ENCODE assay signal across 25 cellular contexts in genomic region chr3:11733914-11734313, GRCh38.
"Had no signal": no experiment of that assay in that cellular context is flagged by ENCODE, and none has a peak within 500 bp of the region (broad histone marks: within the 10 kb centered on the region; RNA-seq: fewer than 3 reads in every experiment).

No MANE protein-coding gene starts in this region.

- H3K36me3 ChIP-seq: breast epithelium, MG63, Peyer's patch had no signal

- H3K4me1 ChIP-seq: breast epithelium, Peyer's patch had no signal

- DNase-seq: activated CD4-positive, alpha-beta T cell treated with anti-CD3 and anti-CD28 coated beads for 1 hour; activated CD4-positive, alpha-beta T cell treated with anti-CD3 and anti-CD28 coated beads, Interleukin-2, amount 10 ng/mL, durations not matched to agents 24 days and 14 days; activated CD4-positive, alpha-beta T cell treated with anti-CD3 and anti-CD28 coated beads, Interleukin-2, amount 50 U/mL, for 48 hours; activated effector memory CD4-positive, alpha-beta T cell treated with Interleukin-2 at 50 U/mL for 16 hours; activated naive CD4-positive, alpha-beta T cell; activated T-cell treated with anti-CD3 and anti-CD28 coated beads, Interleukin-2, amount 50 U/mL, for 24 hours; caudate nucleus; MG63; MV-4-11; NCI-H1092 treated with DMSO at 0.1 percent for 48 hours; NCI-H1417 treated with DMSO at 0.1 percent for 48 hours; NCI-H1694 treated with DMSO at 0.1 percent for 48 hours; NCI-H2029 treated with DMSO at 0.1 percent for 48 hours; NCI-H345; NCI-H510A treated with DMSO at 0.1 percent for 48 hours; NCI-H69; NK-92 treated with Interleukin-12 subunit alpha and Interleukin-12 subunit beta, amount 100 ng/mL, for 24 hours; Peyer's patch; Right ventricle myocardium superior had no signal

- H3K36me3 Mint-ChIP-seq: activated CD8-positive, alpha-beta memory T cell treated with anti-CD3 and anti-CD28 coated beads, Interleukin-2, amount 10 ng/mL, durations not matched to agents 7 days and 5 days; activated naive CD4-positive, alpha-beta T cell treated with anti-CD3 and anti-CD28 coated beads, Interleukin-2, amount 50 U/mL, for 24 hours had no signal

- H3K27ac Mint-ChIP-seq: activated CD4-positive, alpha-beta T cell treated with anti-CD3 and anti-CD28 coated beads, Interleukin-2, amount 10 ng/mL, durations not matched to agents 24 days and 14 days; activated CD8-positive, alpha-beta memory T cell treated with anti-CD3 and anti-CD28 coated beads, Interleukin-2, amount 10 ng/mL, durations not matched to agents 7 days and 5 days; activated naive CD4-positive, alpha-beta T cell treated with anti-CD3 and anti-CD28 coated beads, Interleukin-2, amount 50 U/mL, for 24 hours; activated T-cell treated with anti-CD3 and anti-CD28 coated beads, Interleukin-2, amount 50 U/mL, for 24 hours; activated T-helper 1 cell treated with anti-CD3 and anti-CD28 coated beads, Interleukin-12 subunit alpha, Interleukin-12 subunit beta, Interleukin-2, Interleukin-4 antibody, amounts not matched to agents 30 ng/mL and 10 ng/mL and 1 ng/mL, durations not matched to agents 14 hours and 24 hours and 36 hours; T-helper 2 cell treated with Interferon-gamma antibody and Interleukin-4, amounts not matched to agents 5 μg/mL and 100 μg/mL, for 36 hours had no signal

- H3K4me3 ChIP-seq: breast epithelium, MG63, Peyer's patch had no signal

- H3K9me3 Mint-ChIP-seq: activated CD4-positive, alpha-beta T cell treated with anti-CD3 and anti-CD28 coated beads, Interleukin-2, amount 10 ng/mL, durations not matched to agents 24 days and 14 days; activated naive CD4-positive, alpha-beta T cell treated with anti-CD3 and anti-CD28 coated beads, Interleukin-2, amount 50 U/mL, for 24 hours; activated T-cell treated with anti-CD3 and anti-CD28 coated beads, Interleukin-2, amount 50 U/mL, for 24 hours; activated T-helper 1 cell treated with anti-CD3 and anti-CD28 coated beads, Interleukin-12 subunit alpha, Interleukin-12 subunit beta, Interleukin-2, Interleukin-4 antibody, amounts not matched to agents 30 ng/mL and 10 ng/mL and 1 ng/mL, durations not matched to agents 14 hours and 24 hours and 36 hours; T-helper 2 cell treated with Interferon-gamma antibody and Interleukin-4, amounts not matched to agents 5 μg/mL and 100 μg/mL, for 36 hours had no signal

- H3K27ac ChIP-seq: breast epithelium, Peyer's patch, RWPE1 had no signal

- H3K27me3 ChIP-seq: breast epithelium, MG63, Peyer's patch had no signal

- H3K9me3 ChIP-seq: breast epithelium, MG63, Peyer's patch had no signal

- H3K27me3 Mint-ChIP-seq: activated naive CD4-positive, alpha-beta T cell treated with anti-CD3 and anti-CD28 coated beads, Interleukin-2, amount 50 U/mL, for 24 hours had no signal

- H3K4me1 Mint-ChIP-seq: activated CD4-positive, alpha-beta T cell treated with anti-CD3 and anti-CD28 coated beads, Interleukin-2, amount 10 ng/mL, durations not matched to agents 24 days and 14 days; activated naive CD4-positive, alpha-beta T cell treated with anti-CD3 and anti-CD28 coated beads, Interleukin-2, amount 50 U/mL, for 24 hours had no signal

- H3K4me3 Mint-ChIP-seq: activated CD4-positive, alpha-beta T cell treated with anti-CD3 and anti-CD28 coated beads, Interleukin-2, amount 10 ng/mL, durations not matched to agents 24 days and 14 days; activated CD8-positive, alpha-beta memory T cell treated with anti-CD3 and anti-CD28 coated beads, Interleukin-2, amount 10 ng/mL, durations not matched to agents 7 days and 5 days; activated naive CD4-positive, alpha-beta T cell treated with anti-CD3 and anti-CD28 coated beads, Interleukin-2, amount 50 U/mL, for 24 hours; activated T-cell treated with anti-CD3 and anti-CD28 coated beads, Interleukin-2, amount 50 U/mL, for 24 hours; activated T-helper 1 cell treated with anti-CD3 and anti-CD28 coated beads, Interleukin-12 subunit alpha, Interleukin-12 subunit beta, Interleukin-2, Interleukin-4 antibody, amounts not matched to agents 30 ng/mL and 10 ng/mL and 1 ng/mL, durations not matched to agents 14 hours and 24 hours and 36 hours; T-helper 2 cell treated with Interferon-gamma antibody and Interleukin-4, amounts not matched to agents 5 μg/mL and 100 μg/mL, for 36 hours had no signal
